ENCODE assay signal across 17 cellular contexts in the genomic region with DNA sequence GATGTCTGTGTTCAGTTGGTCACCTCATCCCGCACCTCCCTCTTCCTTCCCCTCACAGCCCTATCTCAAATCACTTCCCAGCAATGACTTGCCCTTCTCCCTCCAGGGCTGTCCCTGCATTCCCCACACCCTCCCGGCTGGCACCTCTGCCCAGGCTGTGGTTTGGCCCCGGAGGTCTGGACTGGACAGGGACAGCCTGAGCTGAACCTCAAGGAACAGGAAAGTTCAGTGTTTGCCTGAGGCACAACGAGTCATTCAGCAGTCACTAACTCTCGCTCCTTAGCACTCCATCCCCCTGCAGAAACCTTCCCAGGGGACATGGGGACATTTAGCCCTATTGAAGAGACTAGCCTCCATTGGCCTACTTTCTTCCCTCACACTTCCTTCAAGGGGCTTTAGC. TPM values are rescaled to one million over a fixed set of nuclear protein-coding genes. Genes with fewer than 3 reads are reported as not detected.
DNase-seq lines count a peak whose midpoint lies in the region; ATAC-seq and TF ChIP-seq lines count a peak whose summit lies in the region.
"Had no signal": no experiment of that assay in that cellular context is flagged by ENCODE, and none has a peak within 500 bp of the region (broad histone marks: within the 10 kb centered on the region; RNA-seq: fewer than 3 reads in every experiment).

No MANE protein-coding gene starts in this region.

- H3K4me3 ChIP-seq in Karpas-422 (ENCODE audit: low read length) (no peak overlapping the region), breast epithelium (no peak overlapping the region)
- H3K4me3 ChIP-seq: GM23338, right lobe of liver had no signal

- H2AFZ ChIP-seq in Karpas-422 (ENCODE audit: low read length) = peak overlapping the region; percentile 85
- H2AFZ ChIP-seq: GM23338 had no signal

- POLR2A ChIA-PET in naive thymus-derived CD8-positive, alpha-beta T cell (lab: Charles Lee) = no interaction called here

- no peak overlapping the region for H3K27ac Mint-ChIP-seq in naive thymus-derived CD8-positive, alpha-beta T cell
- H3K27ac Mint-ChIP-seq: GM23338 had no signal

- H3K36me3 ChIP-seq in Karpas-422 (ENCODE audit: insufficient read depth, low read length) (no peaks in the 10 kb centered on the region), breast epithelium (no peaks in the 10 kb centered on the region)
- H3K36me3 ChIP-seq: right lobe of liver, WERI-Rb-1 had no signal

- H3K27me3 ChIP-seq in Karpas-422 (ENCODE audit: low read length) (no peaks in the 10 kb centered on the region), breast epithelium (no peaks in the 10 kb centered on the region)
- H3K27me3 ChIP-seq: right lobe of liver had no signal

- no peak for TF ChIP-seq POLR2A in breast epithelium (IDR thresholded peaks at IDR 0.05)

- H3K79me2 ChIP-seq in Karpas-422 (ENCODE audit: low read length) = no peaks in the 10 kb centered on the region

- H3K4me3 Mint-ChIP-seq in naive thymus-derived CD8-positive, alpha-beta T cell = no peak overlapping the region
- H3K4me3 Mint-ChIP-seq: GM23338 had no signal

- H3K9me3 ChIP-seq in Karpas-422 (ENCODE audit: low read length) (peaks cover 6% of the 10 kb centered on the region), breast epithelium (peaks cover 0 to 5% of the 10 kb centered on the region in 2 donors)
- H3K9me3 ChIP-seq: Caco-2, right lobe of liver had no signal

- ATAC-seq in HG02678 (IDR thresholded peaks at IDR 0.05; ENCODE audit: unreplicated experiment) = no peak
- no peak for ATAC-seq in naive thymus-derived CD8-positive, alpha-beta T cell
- ATAC-seq: GM23338, right lobe of liver had no signal

- H3K27ac ChIP-seq in Karpas-422 (ENCODE audit: low read length) (no peak overlapping the region), breast epithelium (peak overlapping the region; percentile 44 to 79)
- H3K27ac ChIP-seq: HL-60, KMS-11, right lobe of liver, WERI-Rb-1 had no signal

- H3K36me3 Mint-ChIP-seq in naive thymus-derived CD8-positive, alpha-beta T cell = peaks cover 0 to 5% (median 4%) of the 10 kb centered on the region in 3 donors

- no peaks in the 10 kb centered on the region for H3K9me2 ChIP-seq in Karpas-422 (replicated peaks; ENCODE audit: insufficient read depth, low read length)

- no peaks in the 10 kb centered on the region for H4K20me1 ChIP-seq in Karpas-422 (ENCODE audit: insufficient read depth, low read depth, low read length)

- DNase-seq in COLO829 (ENCODE audit: low spot score) = peak; percentile 5
- no peak for DNase-seq in Karpas-422
- peak; percentile 70 to 86 for DNase-seq in breast epithelium (ENCODE audit: low spot score in 2 of 2)
- DNase-seq in myocyte (ENCODE audit: low read depth) = peak; percentile 57
- DNase-seq in ureter (ENCODE audit: low spot score) = no peak
- no peak for DNase-seq in OCI-M1 (lab: John Stamatoyannopoulos, UW)
- DNase-seq in naive thymus-derived CD8-positive, alpha-beta T cell = no peak
- DNase-seq: Caco-2; kidney; NCI-H1417; right lobe of liver; stimulated activated CD4-positive, alpha-beta T cell treated with anti-CD3 and anti-CD28 coated beads, Interleukin-1b, Interleukin-23, amount 100 ng/mL, for 48 hours; WERI-Rb-1 had no signal

- peaks cover 0 to 2% (median 0%) of the 10 kb centered on the region in 5 donors for H3K27me3 Mint-ChIP-seq in naive thymus-derived CD8-positive, alpha-beta T cell

- H3K9me3 Mint-ChIP-seq in naive thymus-derived CD8-positive, alpha-beta T cell = peaks cover 0 to 9% (median 2%) of the 10 kb centered on the region in 9 donors

- intact Hi-C loops in breast epithelium (cut with DNase I; ENCODE audit: low total_unique reads) = no loop called here

- no peak for TF ChIP-seq CTCF in breast epithelium (IDR thresholded peaks at IDR 0.05)

- H3K4me2 ChIP-seq in Karpas-422 (ENCODE audit: low read depth, low read length, poor library complexity, severe bottlenecking) = no peak overlapping the region
- H3K4me2 ChIP-seq: GM23338, KMS-11 had no signal

- H3K9ac ChIP-seq in Karpas-422 (ENCODE audit: low read length) = no peak overlapping the region
- H3K9ac ChIP-seq: KMS-11 had no signal

- peaks cover 53% of the 10 kb centered on the region for H3K4me1 ChIP-seq in Karpas-422 (ENCODE audit: low read length)
- H3K4me1 ChIP-seq in breast epithelium = no peaks in the 10 kb centered on the region
- H3K4me1 ChIP-seq: Caco-2, right lobe of liver had no signal

- H3K4me1 Mint-ChIP-seq in naive thymus-derived CD8-positive, alpha-beta T cell = peaks cover 0 to 21% (median 2%) of the 10 kb centered on the region in 4 donors

RNA-seq across cellular contexts. Expression of a gene that starts 58.3 kb away (rescaled TPM):
- 38.0 and 68.0 TPM in 2 replicates for total RNA-seq in Karpas-422 (2014; rRNA removed; shearing (Covaris generic); ENCODE audit: low replicate concordance)
- total RNA-seq in breast epithelium = 100 to 1,000 TPM in 1 of 3 donors, 10 to 100 TPM in 2; 14.9 to 138 (median 77.7) TPM
- 2.2 and 4.0 TPM in 2 replicates for total RNA-seq in myocyte
- 0.69 TPM for polyA plus RNA-seq in myocyte (2012)
- 26.7 TPM for total RNA-seq in ureter
- 10 to 100 TPM; 35.6 to 38.0 TPM for total RNA-seq in naive thymus-derived CD8-positive, alpha-beta T cell
- polyA plus RNA-seq in naive thymus-derived CD8-positive, alpha-beta T cell = 10 to 100 TPM; 15.3 to 20.3 (median 19.2) TPM

Comparison
In these comparisons a context has a peak if more than half of its experiments do, and no peak if none do; other contexts are left out.
1. DNase-seq: peak in COLO829 (single experiment), breast epithelium (2 of 2) and myocyte (single experiment); none in Karpas-422 (single experiment), ureter (single experiment), OCI-M1 (single experiment) and naive thymus-derived CD8-positive, alpha-beta T cell (0 of 10).